In the genomic region with DNA sequence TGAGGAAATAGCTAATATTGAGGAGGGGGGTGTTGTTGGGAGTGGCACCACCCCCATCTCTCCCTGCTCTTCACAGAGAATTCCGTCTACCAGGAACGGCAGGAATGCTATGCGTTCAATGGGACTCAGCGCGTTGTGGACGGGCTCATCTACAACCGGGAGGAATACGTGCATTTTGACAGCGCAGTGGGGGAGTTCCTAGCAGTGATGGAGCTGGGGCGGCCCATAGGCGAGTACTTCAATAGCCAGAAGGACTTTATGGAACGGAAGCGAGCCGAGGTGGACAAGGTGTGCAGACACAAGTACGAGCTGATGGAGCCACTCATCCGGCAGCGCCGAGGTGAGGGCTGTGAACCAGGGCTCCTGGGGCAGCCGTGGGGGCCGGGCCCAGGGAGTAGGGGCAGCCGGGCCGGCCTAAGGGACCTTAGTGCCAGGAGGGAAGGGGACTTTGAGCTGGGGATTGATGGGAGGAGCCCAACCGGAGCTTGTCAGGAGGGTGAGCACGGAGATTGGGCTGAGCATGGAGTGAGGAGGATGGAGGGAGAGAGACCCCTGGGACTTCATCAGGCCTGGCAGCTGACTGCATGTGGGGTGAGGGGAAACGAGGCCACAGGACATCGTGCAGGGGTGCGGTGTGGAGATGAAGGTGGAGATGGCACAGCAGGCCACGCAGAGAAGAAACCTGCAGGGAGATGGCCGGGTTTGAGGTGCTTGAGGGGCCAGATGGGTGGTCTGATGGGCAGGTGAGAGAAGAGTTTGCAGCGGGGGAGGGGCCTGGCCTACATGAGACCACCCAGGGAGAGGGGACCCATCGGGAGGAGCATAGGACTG, we compare ENCODE assay signal across 1 cellular context.
A peak's percentile ranks its signal among the peaks of the same experiment; 100 is the strongest.
TF ChIP-seq lines count a peak whose summit lies in the region.

No MANE protein-coding gene starts in this region.

TF ChIP-seq in WTC11, 78 proteins besides CTCF, POLR2A, EP300 and RAD21:
- TF ChIP-seq, protein P1, sequence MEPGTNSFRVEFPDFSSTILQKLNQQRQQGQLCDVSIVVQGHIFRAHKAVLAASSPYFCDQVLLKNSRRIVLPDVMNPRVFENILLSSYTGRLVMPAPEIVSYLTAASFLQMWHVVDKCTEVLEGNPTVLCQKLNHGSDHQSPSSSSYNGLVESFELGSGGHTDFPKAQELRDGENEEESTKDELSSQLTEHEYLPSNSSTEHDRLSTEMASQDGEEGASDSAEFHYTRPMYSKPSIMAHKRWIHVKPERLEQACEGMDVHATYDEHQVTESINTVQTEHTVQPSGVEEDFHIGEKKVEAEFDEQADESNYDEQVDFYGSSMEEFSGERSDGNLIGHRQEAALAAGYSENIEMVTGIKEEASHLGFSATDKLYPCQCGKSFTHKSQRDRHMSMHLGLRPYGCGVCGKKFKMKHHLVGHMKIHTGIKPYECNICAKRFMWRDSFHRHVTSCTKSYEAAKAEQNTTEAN (CRISPR knock-in tag; IDR thresholded peaks at IDR 0.05), result peak; percentile 64; the same call in 1 of the 2 replicates
- TF ChIP-seq ZNF423 (CRISPR knock-in tag; IDR thresholded peaks at IDR 0.05) (no peak; the same call in 1 of the 2 replicates), OVOL2 (CRISPR knock-in tag; IDR thresholded peaks at IDR 0.05; ENCODE audit: borderline replicate concordance) (no peak), NFATC4 (CRISPR knock-in tag; IDR thresholded peaks at IDR 0.05) (0 out of 2 replicates have a peak, but pooled peaks have one; percentile 60), FOXP1 (CRISPR knock-in tag; IDR thresholded peaks at IDR 0.05; ENCODE audit: borderline replicate concordance) (0 out of 2 replicates have a peak, but pooled peaks have one; percentile 44), EMX1 (CRISPR knock-in tag; IDR thresholded peaks at IDR 0.05) (peak; percentile 82), CREM (CRISPR knock-in tag; IDR thresholded peaks at IDR 0.05) (no peak), ZNF416 (CRISPR knock-in tag; IDR thresholded peaks at IDR 0.05) (no peak), RELA (CRISPR knock-in tag; IDR thresholded peaks at IDR 0.05; ENCODE audit: borderline replicate concordance) (no peak), SOX15 (CRISPR knock-in tag; IDR thresholded peaks at IDR 0.05) (no peak), TEAD4 (CRISPR knock-in tag; IDR thresholded peaks at IDR 0.05) (0 out of 2 replicates have a peak, but pooled peaks have one; percentile 38), ZNF671 (CRISPR knock-in tag; IDR thresholded peaks at IDR 0.05) (peak; percentile 50; the same call in 1 of the 2 replicates), SP1 (CRISPR knock-in tag; conservative IDR thresholded peaks at IDR 0.05) (peak; percentile 61), JUN (CRISPR knock-in tag; IDR thresholded peaks at IDR 0.05) (peak; percentile 48), TEAD1 (CRISPR knock-in tag; IDR thresholded peaks at IDR 0.05) (no peak), ZNF263 (CRISPR knock-in tag; IDR thresholded peaks at IDR 0.05; ENCODE audit: low read depth) (peak; percentile 95), ELF4 (CRISPR knock-in tag; IDR thresholded peaks at IDR 0.05; ENCODE audit: low read depth) (peak; percentile 23; the same call in 1 of the 2 replicates), NFE2L1 (CRISPR knock-in tag; IDR thresholded peaks at IDR 0.05) (0 out of 2 replicates have a peak, but pooled peaks have one; percentile 64)
- TF ChIP-seq, protein P2, sequence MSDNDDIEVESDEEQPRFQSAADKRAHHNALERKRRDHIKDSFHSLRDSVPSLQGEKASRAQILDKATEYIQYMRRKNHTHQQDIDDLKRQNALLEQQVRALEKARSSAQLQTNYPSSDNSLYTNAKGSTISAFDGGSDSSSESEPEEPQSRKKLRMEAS (CRISPR knock-in tag; IDR thresholded peaks at IDR 0.05), result 0 out of 2 replicates have a peak, but pooled peaks have one; percentile 49
- TF ChIP-seq, protein P3, sequence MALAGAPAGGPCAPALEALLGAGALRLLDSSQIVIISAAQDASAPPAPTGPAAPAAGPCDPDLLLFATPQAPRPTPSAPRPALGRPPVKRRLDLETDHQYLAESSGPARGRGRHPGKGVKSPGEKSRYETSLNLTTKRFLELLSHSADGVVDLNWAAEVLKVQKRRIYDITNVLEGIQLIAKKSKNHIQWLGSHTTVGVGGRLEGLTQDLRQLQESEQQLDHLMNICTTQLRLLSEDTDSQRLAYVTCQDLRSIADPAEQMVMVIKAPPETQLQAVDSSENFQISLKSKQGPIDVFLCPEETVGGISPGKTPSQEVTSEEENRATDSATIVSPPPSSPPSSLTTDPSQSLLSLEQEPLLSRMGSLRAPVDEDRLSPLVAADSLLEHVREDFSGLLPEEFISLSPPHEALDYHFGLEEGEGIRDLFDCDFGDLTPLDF (CRISPR knock-in tag; IDR thresholded peaks at IDR 0.05), result no peak
- TF ChIP-seq, protein P4, sequence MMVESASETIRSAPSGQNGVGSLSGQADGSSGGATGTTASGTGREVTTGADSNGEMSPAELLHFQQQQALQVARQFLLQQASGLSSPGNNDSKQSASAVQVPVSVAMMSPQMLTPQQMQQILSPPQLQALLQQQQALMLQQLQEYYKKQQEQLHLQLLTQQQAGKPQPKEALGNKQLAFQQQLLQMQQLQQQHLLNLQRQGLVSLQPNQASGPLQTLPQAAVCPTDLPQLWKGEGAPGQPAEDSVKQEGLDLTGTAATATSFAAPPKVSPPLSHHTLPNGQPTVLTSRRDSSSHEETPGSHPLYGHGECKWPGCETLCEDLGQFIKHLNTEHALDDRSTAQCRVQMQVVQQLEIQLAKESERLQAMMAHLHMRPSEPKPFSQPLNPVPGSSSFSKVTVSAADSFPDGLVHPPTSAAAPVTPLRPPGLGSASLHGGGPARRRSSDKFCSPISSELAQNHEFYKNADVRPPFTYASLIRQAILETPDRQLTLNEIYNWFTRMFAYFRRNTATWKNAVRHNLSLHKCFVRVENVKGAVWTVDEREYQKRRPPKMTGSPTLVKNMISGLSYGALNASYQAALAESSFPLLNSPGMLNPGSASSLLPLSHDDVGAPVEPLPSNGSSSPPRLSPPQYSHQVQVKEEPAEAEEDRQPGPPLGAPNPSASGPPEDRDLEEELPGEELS (CRISPR knock-in tag; IDR thresholded peaks at IDR 0.05), result 0 out of 2 replicates have a peak, but pooled peaks have one; percentile 41
- TF ChIP-seq, protein P5, sequence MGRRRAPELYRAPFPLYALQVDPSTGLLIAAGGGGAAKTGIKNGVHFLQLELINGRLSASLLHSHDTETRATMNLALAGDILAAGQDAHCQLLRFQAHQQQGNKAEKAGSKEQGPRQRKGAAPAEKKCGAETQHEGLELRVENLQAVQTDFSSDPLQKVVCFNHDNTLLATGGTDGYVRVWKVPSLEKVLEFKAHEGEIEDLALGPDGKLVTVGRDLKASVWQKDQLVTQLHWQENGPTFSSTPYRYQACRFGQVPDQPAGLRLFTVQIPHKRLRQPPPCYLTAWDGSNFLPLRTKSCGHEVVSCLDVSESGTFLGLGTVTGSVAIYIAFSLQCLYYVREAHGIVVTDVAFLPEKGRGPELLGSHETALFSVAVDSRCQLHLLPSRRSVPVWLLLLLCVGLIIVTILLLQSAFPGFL (CRISPR knock-in tag; IDR thresholded peaks at IDR 0.05; ENCODE audit: borderline replicate concordance), result no peak
- TF ChIP-seq, protein P6, sequence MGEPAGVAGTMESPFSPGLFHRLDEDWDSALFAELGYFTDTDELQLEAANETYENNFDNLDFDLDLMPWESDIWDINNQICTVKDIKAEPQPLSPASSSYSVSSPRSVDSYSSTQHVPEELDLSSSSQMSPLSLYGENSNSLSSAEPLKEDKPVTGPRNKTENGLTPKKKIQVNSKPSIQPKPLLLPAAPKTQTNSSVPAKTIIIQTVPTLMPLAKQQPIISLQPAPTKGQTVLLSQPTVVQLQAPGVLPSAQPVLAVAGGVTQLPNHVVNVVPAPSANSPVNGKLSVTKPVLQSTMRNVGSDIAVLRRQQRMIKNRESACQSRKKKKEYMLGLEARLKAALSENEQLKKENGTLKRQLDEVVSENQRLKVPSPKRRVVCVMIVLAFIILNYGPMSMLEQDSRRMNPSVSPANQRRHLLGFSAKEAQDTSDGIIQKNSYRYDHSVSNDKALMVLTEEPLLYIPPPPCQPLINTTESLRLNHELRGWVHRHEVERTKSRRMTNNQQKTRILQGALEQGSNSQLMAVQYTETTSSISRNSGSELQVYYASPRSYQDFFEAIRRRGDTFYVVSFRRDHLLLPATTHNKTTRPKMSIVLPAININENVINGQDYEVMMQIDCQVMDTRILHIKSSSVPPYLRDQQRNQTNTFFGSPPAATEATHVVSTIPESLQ (CRISPR knock-in tag; IDR thresholded peaks at IDR 0.05), result no peak
- TF ChIP-seq, protein P7, sequence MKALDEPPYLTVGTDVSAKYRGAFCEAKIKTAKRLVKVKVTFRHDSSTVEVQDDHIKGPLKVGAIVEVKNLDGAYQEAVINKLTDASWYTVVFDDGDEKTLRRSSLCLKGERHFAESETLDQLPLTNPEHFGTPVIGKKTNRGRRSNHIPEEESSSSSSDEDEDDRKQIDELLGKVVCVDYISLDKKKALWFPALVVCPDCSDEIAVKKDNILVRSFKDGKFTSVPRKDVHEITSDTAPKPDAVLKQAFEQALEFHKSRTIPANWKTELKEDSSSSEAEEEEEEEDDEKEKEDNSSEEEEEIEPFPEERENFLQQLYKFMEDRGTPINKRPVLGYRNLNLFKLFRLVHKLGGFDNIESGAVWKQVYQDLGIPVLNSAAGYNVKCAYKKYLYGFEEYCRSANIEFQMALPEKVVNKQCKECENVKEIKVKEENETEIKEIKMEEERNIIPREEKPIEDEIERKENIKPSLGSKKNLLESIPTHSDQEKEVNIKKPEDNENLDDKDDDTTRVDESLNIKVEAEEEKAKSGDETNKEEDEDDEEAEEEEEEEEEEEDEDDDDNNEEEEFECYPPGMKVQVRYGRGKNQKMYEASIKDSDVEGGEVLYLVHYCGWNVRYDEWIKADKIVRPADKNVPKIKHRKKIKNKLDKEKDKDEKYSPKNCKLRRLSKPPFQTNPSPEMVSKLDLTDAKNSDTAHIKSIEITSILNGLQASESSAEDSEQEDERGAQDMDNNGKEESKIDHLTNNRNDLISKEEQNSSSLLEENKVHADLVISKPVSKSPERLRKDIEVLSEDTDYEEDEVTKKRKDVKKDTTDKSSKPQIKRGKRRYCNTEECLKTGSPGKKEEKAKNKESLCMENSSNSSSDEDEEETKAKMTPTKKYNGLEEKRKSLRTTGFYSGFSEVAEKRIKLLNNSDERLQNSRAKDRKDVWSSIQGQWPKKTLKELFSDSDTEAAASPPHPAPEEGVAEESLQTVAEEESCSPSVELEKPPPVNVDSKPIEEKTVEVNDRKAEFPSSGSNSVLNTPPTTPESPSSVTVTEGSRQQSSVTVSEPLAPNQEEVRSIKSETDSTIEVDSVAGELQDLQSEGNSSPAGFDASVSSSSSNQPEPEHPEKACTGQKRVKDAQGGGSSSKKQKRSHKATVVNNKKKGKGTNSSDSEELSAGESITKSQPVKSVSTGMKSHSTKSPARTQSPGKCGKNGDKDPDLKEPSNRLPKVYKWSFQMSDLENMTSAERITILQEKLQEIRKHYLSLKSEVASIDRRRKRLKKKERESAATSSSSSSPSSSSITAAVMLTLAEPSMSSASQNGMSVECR (CRISPR knock-in tag; IDR thresholded peaks at IDR 0.05; ENCODE audit: borderline replicate concordance), result peak; percentile 80; the same call in 1 of the 2 replicates
- TF ChIP-seq, protein P8, sequence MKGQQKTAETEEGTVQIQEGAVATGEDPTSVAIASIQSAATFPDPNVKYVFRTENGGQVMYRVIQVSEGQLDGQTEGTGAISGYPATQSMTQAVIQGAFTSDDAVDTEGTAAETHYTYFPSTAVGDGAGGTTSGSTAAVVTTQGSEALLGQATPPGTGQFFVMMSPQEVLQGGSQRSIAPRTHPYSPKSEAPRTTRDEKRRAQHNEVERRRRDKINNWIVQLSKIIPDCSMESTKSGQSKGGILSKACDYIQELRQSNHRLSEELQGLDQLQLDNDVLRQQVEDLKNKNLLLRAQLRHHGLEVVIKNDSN (CRISPR knock-in tag; IDR thresholded peaks at IDR 0.05), result peak; percentile 23; the same call in 1 of the 2 replicates
- TF ChIP-seq, protein P9, sequence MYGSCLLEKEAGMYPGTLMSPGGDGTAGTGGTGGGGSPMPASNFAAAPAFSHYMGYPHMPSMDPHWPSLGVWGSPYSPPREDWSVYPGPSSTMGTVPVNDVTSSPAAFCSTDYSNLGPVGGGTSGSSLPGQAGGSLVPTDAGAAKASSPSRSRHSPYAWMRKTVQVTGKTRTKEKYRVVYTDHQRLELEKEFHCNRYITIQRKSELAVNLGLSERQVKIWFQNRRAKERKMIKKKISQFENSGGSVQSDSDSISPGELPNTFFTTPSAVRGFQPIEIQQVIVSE (CRISPR knock-in tag; IDR thresholded peaks at IDR 0.05; ENCODE audit: borderline replicate concordance), result no peak
- TF ChIP-seq, protein P10, sequence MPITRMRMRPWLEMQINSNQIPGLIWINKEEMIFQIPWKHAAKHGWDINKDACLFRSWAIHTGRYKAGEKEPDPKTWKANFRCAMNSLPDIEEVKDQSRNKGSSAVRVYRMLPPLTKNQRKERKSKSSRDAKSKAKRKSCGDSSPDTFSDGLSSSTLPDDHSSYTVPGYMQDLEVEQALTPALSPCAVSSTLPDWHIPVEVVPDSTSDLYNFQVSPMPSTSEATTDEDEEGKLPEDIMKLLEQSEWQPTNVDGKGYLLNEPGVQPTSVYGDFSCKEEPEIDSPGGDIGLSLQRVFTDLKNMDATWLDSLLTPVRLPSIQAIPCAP (CRISPR knock-in tag; IDR thresholded peaks at IDR 0.05), result no peak
- TF ChIP-seq, protein P11, sequence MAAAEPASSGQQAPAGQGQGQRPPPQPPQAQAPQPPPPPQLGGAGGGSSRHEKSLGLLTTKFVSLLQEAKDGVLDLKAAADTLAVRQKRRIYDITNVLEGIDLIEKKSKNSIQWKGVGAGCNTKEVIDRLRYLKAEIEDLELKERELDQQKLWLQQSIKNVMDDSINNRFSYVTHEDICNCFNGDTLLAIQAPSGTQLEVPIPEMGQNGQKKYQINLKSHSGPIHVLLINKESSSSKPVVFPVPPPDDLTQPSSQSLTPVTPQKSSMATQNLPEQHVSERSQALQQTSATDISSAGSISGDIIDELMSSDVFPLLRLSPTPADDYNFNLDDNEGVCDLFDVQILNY (CRISPR knock-in tag; IDR thresholded peaks at IDR 0.05), result 0 out of 2 replicates have a peak, but pooled peaks have one; percentile 28
- TF ChIP-seq, protein P12, sequence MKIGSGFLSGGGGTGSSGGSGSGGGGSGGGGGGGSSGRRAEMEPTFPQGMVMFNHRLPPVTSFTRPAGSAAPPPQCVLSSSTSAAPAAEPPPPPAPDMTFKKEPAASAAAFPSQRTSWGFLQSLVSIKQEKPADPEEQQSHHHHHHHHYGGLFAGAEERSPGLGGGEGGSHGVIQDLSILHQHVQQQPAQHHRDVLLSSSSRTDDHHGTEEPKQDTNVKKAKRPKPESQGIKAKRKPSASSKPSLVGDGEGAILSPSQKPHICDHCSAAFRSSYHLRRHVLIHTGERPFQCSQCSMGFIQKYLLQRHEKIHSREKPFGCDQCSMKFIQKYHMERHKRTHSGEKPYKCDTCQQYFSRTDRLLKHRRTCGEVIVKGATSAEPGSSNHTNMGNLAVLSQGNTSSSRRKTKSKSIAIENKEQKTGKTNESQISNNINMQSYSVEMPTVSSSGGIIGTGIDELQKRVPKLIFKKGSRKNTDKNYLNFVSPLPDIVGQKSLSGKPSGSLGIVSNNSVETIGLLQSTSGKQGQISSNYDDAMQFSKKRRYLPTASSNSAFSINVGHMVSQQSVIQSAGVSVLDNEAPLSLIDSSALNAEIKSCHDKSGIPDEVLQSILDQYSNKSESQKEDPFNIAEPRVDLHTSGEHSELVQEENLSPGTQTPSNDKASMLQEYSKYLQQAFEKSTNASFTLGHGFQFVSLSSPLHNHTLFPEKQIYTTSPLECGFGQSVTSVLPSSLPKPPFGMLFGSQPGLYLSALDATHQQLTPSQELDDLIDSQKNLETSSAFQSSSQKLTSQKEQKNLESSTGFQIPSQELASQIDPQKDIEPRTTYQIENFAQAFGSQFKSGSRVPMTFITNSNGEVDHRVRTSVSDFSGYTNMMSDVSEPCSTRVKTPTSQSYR (CRISPR knock-in tag; IDR thresholded peaks at IDR 0.05), result no peak
